1 cellular context compared by ENCODE assay signal in genomic region chr9:128372188-128372641, GRCh38.
TF ChIP-seq lines count a peak whose summit lies in the region.

No MANE protein-coding gene starts in this region.

TF ChIP-seq in endothelial cell of umbilical vein, 7 proteins besides CTCF, POLR2A, EP300 and RAD21:
- TF ChIP-seq JUN (IDR thresholded peaks at IDR 0.05; ENCODE audit: borderline replicate concordance, insufficient read depth, insufficient read length, low read depth) = no peak
- peak; percentile 19 for TF ChIP-seq MYC (IDR thresholded peaks at IDR 0.05; ENCODE audit: low read depth, low read length)
